ENCODE assay signal across 1 cellular context in genomic region chr1:21000245-21000594, GRCh38.
TF ChIP-seq lines count a peak whose summit lies in the region.

No MANE protein-coding gene starts in this region.

TF ChIP-seq in GM12878, 131 proteins besides CTCF, POLR2A, EP300 and RAD21 (continued from another document):
- TF ChIP-seq SMAD1 (IDR thresholded peaks at IDR 0.05; ENCODE audit: low read depth, partially characterized antibody) (no peak), PRDM15 (CRISPR knock-in tag; IDR thresholded peaks at IDR 0.05) (no peak), NR2C1 (IDR thresholded peaks at IDR 0.05) (no peak), SREBF2 (IDR thresholded peaks at IDR 0.05; ENCODE audit: low read length) (no peak), MXI1 (IDR thresholded peaks at IDR 0.05; ENCODE audit: low read depth, low read length) (no peak), ATF3 (IDR thresholded peaks at IDR 0.05; ENCODE audit: borderline replicate concordance, extremely low read depth, low read depth, low read length) (no peak), TCF3 (IDR thresholded peaks at IDR 0.05; ENCODE audit: borderline replicate concordance, insufficient read depth, low read depth, low read length) (no peak), RUNX3 (IDR thresholded peaks at IDR 0.05; ENCODE audit: low read length) (no peak)
